ENCODE assay signal across 9 cellular contexts in the genomic region with DNA sequence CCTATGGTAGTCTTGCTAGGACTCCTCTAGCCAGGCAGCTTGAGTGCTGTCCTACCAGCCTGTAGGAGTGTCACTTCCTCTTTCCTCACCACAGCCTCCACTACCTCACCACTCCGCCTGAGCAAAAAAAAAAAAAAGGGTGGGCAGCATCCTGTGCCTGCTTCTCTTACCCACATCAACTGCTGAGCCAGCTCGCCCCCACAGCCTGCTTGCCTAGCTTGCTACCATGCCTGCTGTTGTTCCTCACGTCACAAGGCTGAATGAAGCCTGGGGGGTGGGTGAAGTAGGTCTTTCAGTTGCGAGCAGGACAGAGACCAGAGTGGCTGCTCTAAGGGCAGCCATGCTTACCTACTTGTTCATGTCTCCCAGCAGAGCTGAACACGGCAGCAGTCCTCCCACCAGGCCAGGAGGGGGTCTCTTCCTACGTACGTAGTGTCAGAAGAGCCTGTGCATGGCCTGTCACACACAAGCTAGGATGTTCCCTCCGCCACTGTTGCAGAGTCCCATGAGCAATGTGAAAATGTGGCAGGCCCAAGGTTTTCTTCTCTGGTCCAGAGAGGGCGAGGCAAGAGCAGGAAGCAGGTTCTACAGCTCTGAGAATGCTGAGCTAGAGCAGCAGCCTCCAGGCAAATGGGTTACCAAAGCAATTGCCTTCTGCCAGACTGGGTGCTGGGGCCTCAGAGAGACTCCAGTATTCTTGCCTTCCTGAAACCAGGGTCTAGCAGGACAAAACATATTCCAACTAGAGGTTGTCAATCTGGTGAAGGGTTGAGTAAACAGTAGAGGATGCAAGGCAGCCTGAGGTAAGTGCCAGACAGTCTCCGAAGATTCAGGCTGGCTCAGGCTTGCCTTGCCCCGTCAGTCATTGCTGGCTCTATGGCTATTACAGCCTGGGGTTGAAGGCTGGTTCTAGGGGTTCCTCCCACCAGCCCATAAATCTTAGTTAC. TPM values are rescaled to one million over a fixed set of nuclear protein-coding genes. Genes with fewer than 3 reads are reported as not detected.
DNase-seq lines count a peak whose midpoint lies in the region; ATAC-seq lines count a peak whose summit lies in the region.
"Had no signal": no experiment of that assay in that cellular context is flagged by ENCODE, and none has a peak within 500 bp of the region (broad histone marks: within the 10 kb centered on the region; RNA-seq: fewer than 3 reads in every experiment).

No MANE protein-coding gene starts in this region.

- DNase-seq in GM19238 (ENCODE audit: insufficient read length, low spot score) = peak; percentile 89
- DNase-seq in T-helper 17 cell = peak; percentile 60 to 75 (median 67)
- peak in 45 of 58 donors; percentile 25 to 86 (median 61) for DNase-seq in anterior cingulate cortex (lab: John Stamatoyannopoulos, UW)
- peak; percentile 60 for DNase-seq in middle frontal gyrus (ENCODE audit: extremely low spot score, low spot score)
- peak; percentile 86 to 92 for DNase-seq in stimulated activated naive CD8-positive, alpha-beta T cell treated with anti-CD3 and anti-CD28 coated beads, Interleukin-15, amount 100 ng/mL, for 72 hours
- DNase-seq in NCI-H1105 (lab: John Stamatoyannopoulos, UW) = no peak
- no peak for DNase-seq in DMS79 treated with DMSO at 0.1 percent for 48 hours (lab: John Stamatoyannopoulos, UW)

- H3K9me3 ChIP-seq in T-helper 17 cell (ENCODE audit: control insufficient read depth, low read length, poor library complexity, severe bottlenecking) = no peaks in the 10 kb centered on the region

- ATAC-seq in HG03139 (IDR thresholded peaks at IDR 0.05; ENCODE audit: unreplicated experiment) = peak; percentile 90
- ATAC-seq in T-helper 17 cell = peak; percentile 92
- ATAC-seq in stimulated activated naive CD8-positive, alpha-beta T cell treated with anti-CD3 and anti-CD28 coated beads, Interleukin-15, amount 100 ng/mL, for 72 hours = peak; percentile 95

- H3K4me1 Mint-ChIP-seq in T-helper 17 cell = peaks cover 57% of the 10 kb centered on the region
- H3K4me1 Mint-ChIP-seq in stimulated activated naive CD8-positive, alpha-beta T cell treated with anti-CD3 and anti-CD28 coated beads, Interleukin-15, amount 100 ng/mL, for 72 hours = peaks cover 95% of the 10 kb centered on the region

- H3K9me3 Mint-ChIP-seq in stimulated activated naive CD8-positive, alpha-beta T cell treated with anti-CD3 and anti-CD28 coated beads, Interleukin-15, amount 100 ng/mL, for 72 hours = no peaks in the 10 kb centered on the region

- H3K4me3 Mint-ChIP-seq in T-helper 17 cell = peak overlapping the region; percentile 88
- H3K4me3 Mint-ChIP-seq in stimulated activated naive CD8-positive, alpha-beta T cell treated with anti-CD3 and anti-CD28 coated beads, Interleukin-15, amount 100 ng/mL, for 72 hours = peak overlapping the region; percentile 81 to 83

- no peaks in the 10 kb centered on the region for H3K27me3 Mint-ChIP-seq in T-helper 17 cell
- no peaks in the 10 kb centered on the region for H3K27me3 Mint-ChIP-seq in stimulated activated naive CD8-positive, alpha-beta T cell treated with anti-CD3 and anti-CD28 coated beads, Interleukin-15, amount 100 ng/mL, for 72 hours

- peak overlapping the region; percentile 96 for H3K27ac Mint-ChIP-seq in T-helper 17 cell
- peak overlapping the region; percentile 90 to 91 for H3K27ac Mint-ChIP-seq in stimulated activated naive CD8-positive, alpha-beta T cell treated with anti-CD3 and anti-CD28 coated beads, Interleukin-15, amount 100 ng/mL, for 72 hours

- H3K36me3 Mint-ChIP-seq in T-helper 17 cell (ENCODE audit: low read depth) = peaks cover 4% of the 10 kb centered on the region

RNA-seq across cellular contexts. Expression of gene PPM1M, which starts 8.0 kb away (rescaled TPM):
- 10 to 100 TPM; 43.9 to 58.0 TPM for total RNA-seq in T-helper 17 cell

RNA-seq across cellular contexts. Expression of gene TWF2, which starts 14.6 kb away (rescaled TPM):
- 10 to 100 TPM; 44.8 to 48.2 TPM for total RNA-seq in T-helper 17 cell

RNA-seq across cellular contexts. Expression of gene WDR82, which starts 24.9 kb away (rescaled TPM):
- 100 to 1,000 TPM; 109 to 114 TPM for total RNA-seq in T-helper 17 cell

RNA-seq across cellular contexts. Expression of gene TLR9, which starts 28.1 kb away (rescaled TPM):
- under 1 TPM in 1 of 2 donors, not detected in 1; 0.42 TPM for total RNA-seq in T-helper 17 cell
- total RNA-seq: subcutaneous adipose tissue had no signal

RNA-seq across cellular contexts. Expression of gene GLYCTK, which starts 34.0 kb away (rescaled TPM):
- 10 to 100 TPM; 30.6 to 42.2 TPM for total RNA-seq in T-helper 17 cell

Comparison
In these comparisons a context has a peak if more than half of its experiments do, and no peak if none do; other contexts are left out.
1. DNase-seq: peak in GM19238 (single experiment), T-helper 17 cell (3 of 3), anterior cingulate cortex (45 of 58), middle frontal gyrus (single experiment) and stimulated activated naive CD8-positive, alpha-beta T cell treated with anti-CD3 and anti-CD28 coated beads, Interleukin-15, amount 100 ng/mL, for 72 hours (2 of 2); none in NCI-H1105 (single experiment) and DMS79 treated with DMSO at 0.1 percent for 48 hours (single experiment).
2. Peak in every context shown above with its lines, with median percentiles within 50 percentile points of each other: ATAC-seq.